23 cellular contexts compared by ENCODE assay signal in genomic region chr12:122139941-122140340, GRCh38. TPM values are rescaled to one million over a fixed set of nuclear protein-coding genes. Genes with fewer than 3 reads are reported as not detected.
DNase-seq lines count a peak whose midpoint lies in the region; ATAC-seq, FAIRE-seq and TF ChIP-seq lines count a peak whose summit lies in the region.
"Had no signal": no experiment of that assay in that cellular context is flagged by ENCODE, and none has a peak within 500 bp of the region (broad histone marks: within the 10 kb centered on the region; RNA-seq: fewer than 3 reads in every experiment).

No MANE protein-coding gene starts in this region.

- TF ChIP-seq CTCF in bronchial epithelial cell (IDR thresholded peaks at IDR 0.05; ENCODE audit: insufficient read depth, low read length, severe bottlenecking) (no peak), gastrocnemius medialis (IDR thresholded peaks at IDR 0.05 in 4 of 5, conservative IDR thresholded peaks at IDR 0.05 in 1 of 5) (no peak)

- no peaks in the 10 kb centered on the region for H3K9me3 ChIP-seq in gastrocnemius medialis
- H3K9me3 ChIP-seq: BLaER1, Caco-2 had no signal

- FAIRE-seq in bronchial epithelial cell (lab: Jason Lieb, UNC), result peak; percentile 28
- FAIRE-seq: A204.1, GM12878 had no signal

- ATAC-seq in left colon (peak; percentile 18), gastrocnemius medialis (no peak), HG02884 (IDR thresholded peaks at IDR 0.05; ENCODE audit: unreplicated experiment) (no peak), GM18519 (IDR thresholded peaks at IDR 0.05; ENCODE audit: low FRiP score, unreplicated experiment) (no peak)
- ATAC-seq: CD8-positive, alpha-beta T cell; GM12878; HCT116 had no signal

- no peak for TF ChIP-seq POLR2A in gastrocnemius medialis (IDR thresholded peaks at IDR 0.05)

- peak overlapping the region; percentile 25 to 93 (median 90) for H3K27ac ChIP-seq in gastrocnemius medialis
- H3K27ac ChIP-seq: 22Rv1, BLaER1, C4-2B had no signal

- no peak overlapping the region for H3K4me3 ChIP-seq in bronchial epithelial cell (ENCODE audit: low read depth, low read length)
- H3K4me3 ChIP-seq in gastrocnemius medialis, result no peak overlapping the region
- H3K4me3 ChIP-seq: BLaER1, GM12878 had no signal

- peaks cover 43% of the 10 kb centered on the region for H3K36me3 ChIP-seq in bronchial epithelial cell (ENCODE audit: control insufficient read depth, insufficient read depth, low read length)
- peaks cover 0 to 89% of the 10 kb centered on the region in 2 donors for H3K36me3 ChIP-seq in gastrocnemius medialis

- H3K4me1 ChIP-seq in gastrocnemius medialis, result peaks cover 32 to 39% of the 10 kb centered on the region in 2 donors
- H3K4me1 ChIP-seq: Caco-2 had no signal

- DNase-seq in HT-29 (ENCODE audit: low spot score), result peak; percentile 92
- no peak for DNase-seq in bronchial epithelial cell (ENCODE audit: low read depth)
- DNase-seq in left colon, result no peak
- no peak for DNase-seq in gastrocnemius medialis
- no peak for DNase-seq in GM19240 (ENCODE audit: insufficient read length, low spot score)
- no peak for DNase-seq in NCI-H345 treated with DMSO at 0.1 percent for 48 hours (lab: John Stamatoyannopoulos, UW; ENCODE audit: unreplicated experiment)
- DNase-seq: Caco-2; CD4-positive, CD25-positive, alpha-beta regulatory T cell; CD8-positive, alpha-beta T cell; DMS153; DND-41; GDM1; H9 had no signal

- intact Hi-C loops in left colon (cut with DNase I, micrococcal nuclease) (loop anchor here in 1 of 2 donors (10.0 kb wide), 1 partner anchor 55 kb away; no protein-coding TSS in a partner anchor), gastrocnemius medialis (cut with DNase I; ENCODE audit: low total_unique reads) (loop anchor here (5.0 kb wide), 1 partner anchor 42 kb away; the partner anchor contains the start of gene LRRC43)

- in situ Hi-C loops in gastrocnemius medialis (cut with MboI; ENCODE audit: low sequenced_read_pairs in 4 of 4), result loop anchor here in 1 of 4 donors (10.0 kb wide), 1 partner anchor 55 kb away; no protein-coding TSS in a partner anchor

- no peaks in the 10 kb centered on the region for H3K27me3 ChIP-seq in bronchial epithelial cell (ENCODE audit: control insufficient read depth, insufficient read depth, low read length)
- H3K27me3 ChIP-seq in gastrocnemius medialis, result no peaks in the 10 kb centered on the region
- H3K27me3 ChIP-seq: BLaER1 had no signal

RNA-seq across cellular contexts. Expression of gene IL31, which starts 34.1 kb away (rescaled TPM):
- total RNA-seq in HT-29 (2014; rRNA removed; shearing (Covaris generic)), result not detected in 2 replicates
- not detected in 2 replicates for total RNA-seq in bronchial epithelial cell
- total RNA-seq in left colon, result not detected
- total RNA-seq in gastrocnemius medialis, result not detected
- total RNA-seq: B cell; Caco-2; CD4-positive, CD25-positive, alpha-beta regulatory T cell; CD8-positive, alpha-beta T cell; GM12878; H4; H9 had no signal

RNA-seq across cellular contexts. Expression of gene LRRC43, which starts 43.0 kb away (rescaled TPM):
- not detected in 2 replicates for total RNA-seq in HT-29 (2014; rRNA removed; shearing (Covaris generic))
- total RNA-seq in bronchial epithelial cell (under 0.01 and 0.51 TPM in 2 replicates), left colon (under 1 TPM; 0.24 to 0.59 TPM), gastrocnemius medialis (not detected)
- total RNA-seq: B cell; CD4-positive, CD25-positive, alpha-beta regulatory T cell; H4 had no signal
